Comparison of ENCODE assay signal across 8 cellular contexts in genomic region chr21:45975637-45976409, GRCh38. TPM values are rescaled to one million over a fixed set of nuclear protein-coding genes. Genes with fewer than 3 reads are reported as not detected.
DNase-seq lines count a peak whose midpoint lies in the region; ATAC-seq, FAIRE-seq and TF ChIP-seq lines count a peak whose summit lies in the region.
"Not testable (repeated sequence)": the region's sequence is repeated elsewhere in the genome, so short reads cannot be mapped to it uniquely, and the experiment has no call there.

No MANE protein-coding gene starts in this region.

- H3K4me2 ChIP-seq in GM12878 (ENCODE audit: control insufficient read depth, insufficient read depth); mesendoderm (ENCODE audit: low read length): not testable (repeated sequence)
- peak overlapping the region; percentile 91 for H3K4me2 ChIP-seq in neuronal stem cell (ENCODE audit: insufficient read depth, low read length, poor library complexity, severe bottlenecking)

- H3K36me3 ChIP-seq in CD4-positive, CD25-positive, alpha-beta regulatory T cell (ENCODE audit: control insufficient read depth, insufficient read depth, low read length); HUES64 (ENCODE audit: insufficient read depth, low read length); GM12878 (ENCODE audit: control insufficient read depth in 2 of 2, insufficient read depth in 2 of 2, low read length in 1 of 2); gastroesophageal sphincter; mesendoderm (ENCODE audit: control insufficient read depth, insufficient read depth, low read length); neuronal stem cell (replicated peaks in 1 of 2; ENCODE audit: control insufficient read depth in 2 of 2, insufficient read depth in 2 of 2, low read length in 2 of 2); stomach smooth muscle (ENCODE audit: control insufficient read depth in 2 of 2, insufficient read depth in 2 of 2, low read length in 2 of 2): not testable (repeated sequence)

- not testable (repeated sequence) for TF ChIP-seq EP300 in GM12878 (IDR thresholded peaks at IDR 0.05; ENCODE audit: borderline replicate concordance in 1 of 2, control insufficient read depth in 1 of 2, low read depth in 2 of 2, low read length in 2 of 2); gastroesophageal sphincter (IDR thresholded peaks at IDR 0.05)

- peaks cover 26% of the 10 kb centered on the region for H3K27me3 Mint-ChIP-seq in CD4-positive, CD25-positive, alpha-beta regulatory T cell
- not testable (repeated sequence) for H3K27me3 Mint-ChIP-seq in WTC11 (ENCODE audit: low read depth)

- not testable (repeated sequence) for H4K20me1 ChIP-seq in GM12878 (ENCODE audit: control insufficient read depth, insufficient read depth)

- not testable (repeated sequence) for TF ChIP-seq POLR2A in GM12878 (IDR thresholded peaks at IDR 0.05; ENCODE audit: low read depth, low read length); gastroesophageal sphincter (IDR thresholded peaks at IDR 0.05)

- H3K14ac ChIP-seq in neuronal stem cell (ENCODE audit: low read length): not testable (repeated sequence)

- peak overlapping the region; percentile 98 for H2BK120ac ChIP-seq in mesendoderm (ENCODE audit: low read depth, low read length)
- H2BK120ac ChIP-seq in neuronal stem cell (ENCODE audit: low read depth, low read length): not testable (repeated sequence)

- peak overlapping the region; percentile 100 for H3K56ac ChIP-seq in mesendoderm (ENCODE audit: low read length)

- not testable (repeated sequence) for TF ChIP-seq RAD21 in GM12878 (IDR thresholded peaks at IDR 0.05; ENCODE audit: insufficient read depth, low read depth, low read length)

- H4K8ac ChIP-seq in mesendoderm (ENCODE audit: low read depth, low read length); neuronal stem cell (ENCODE audit: low read depth, low read length): not testable (repeated sequence)

- peaks cover 33% of the 10 kb centered on the region for H3K4me1 ChIP-seq in CD4-positive, CD25-positive, alpha-beta regulatory T cell (ENCODE audit: control insufficient read depth, insufficient read depth, low read length, poor library complexity, severe bottlenecking)
- H3K4me1 ChIP-seq in HUES64 (ENCODE audit: insufficient read depth, low read length) (peaks cover 12% of the 10 kb centered on the region; the same call in 1 of the 2 replicates), gastroesophageal sphincter (peaks cover 0 to 97% (median 52%) of the 10 kb centered on the region in 3 donors), neuronal stem cell (ENCODE audit: control insufficient read depth in 2 of 2, insufficient read depth in 1 of 2, low read depth in 1 of 2, low read length in 2 of 2) (peaks cover 16 to 20% of the 10 kb centered on the region in 2 donors), stomach smooth muscle (ENCODE audit: control insufficient read depth, insufficient read depth, low read length) (peaks cover 68% of the 10 kb centered on the region)
- not testable (repeated sequence) for H3K4me1 ChIP-seq in GM12878 (ENCODE audit: control insufficient read depth, insufficient read depth, low read length); mesendoderm (ENCODE audit: control insufficient read depth, low read depth, low read length)

- H3K4me3 Mint-ChIP-seq in CD4-positive, CD25-positive, alpha-beta regulatory T cell: peak overlapping the region in 3 of 4 donors; percentile 29 to 57 (median 41)
- peak overlapping the region; percentile 78 for H3K4me3 Mint-ChIP-seq in WTC11

- not testable (repeated sequence) for H2BK5ac ChIP-seq in mesendoderm (ENCODE audit: low read length); neuronal stem cell (ENCODE audit: low read length)

- not testable (repeated sequence) for ATAC-seq in CD4-positive, CD25-positive, alpha-beta regulatory T cell (ENCODE audit: low read depth in 2 of 2); WTC11; GM12878; gastroesophageal sphincter

- H3K4ac ChIP-seq in mesendoderm (ENCODE audit: low read depth, low read length): peak overlapping the region; percentile 99
- not testable (repeated sequence) for H3K4ac ChIP-seq in neuronal stem cell (ENCODE audit: low read length)

- not testable (repeated sequence) for H3K9me3 ChIP-seq in CD4-positive, CD25-positive, alpha-beta regulatory T cell (ENCODE audit: control insufficient read depth in 2 of 2, low read length in 2 of 2); HUES64 (ENCODE audit: insufficient read depth, low read depth, low read length); GM12878 (replicated peaks; ENCODE audit: control insufficient read depth, insufficient read depth, low read length); gastroesophageal sphincter; neuronal stem cell (replicated peaks in 1 of 2; ENCODE audit: control insufficient read depth in 2 of 2, insufficient read depth in 1 of 2, low read depth in 1 of 2, low read length in 2 of 2); stomach smooth muscle (ENCODE audit: control insufficient read depth in 2 of 2, low read length in 2 of 2)

- not testable (repeated sequence) for H3K9me3 Mint-ChIP-seq in CD4-positive, CD25-positive, alpha-beta regulatory T cell; WTC11

- not testable (repeated sequence) for FAIRE-seq in GM12878 (lab: Jason Lieb, UNC)

- H2AFZ ChIP-seq in GM12878 (ENCODE audit: control insufficient read depth, low read depth, low read length); neuronal stem cell (ENCODE audit: low read length): not testable (repeated sequence)

- not testable (repeated sequence) for H3K27me3 ChIP-seq in CD4-positive, CD25-positive, alpha-beta regulatory T cell (ENCODE audit: control insufficient read depth, insufficient read depth, low read length); GM12878 (replicated peaks in 1 of 2; ENCODE audit: control insufficient read depth in 2 of 2, insufficient read depth in 2 of 2, low read length in 1 of 2); gastroesophageal sphincter; mesendoderm (ENCODE audit: insufficient read depth, low read length, poor library complexity); stomach smooth muscle (ENCODE audit: control insufficient read depth in 1 of 2, insufficient read depth in 2 of 2, low read length in 2 of 2)
- H3K27me3 ChIP-seq in HUES64 (ENCODE audit: insufficient read depth, low read length) (peaks cover 64% of the 10 kb centered on the region), neuronal stem cell (ENCODE audit: control insufficient read depth in 3 of 3, insufficient read depth in 3 of 3, low read depth in 1 of 3, low read length in 3 of 3) (peaks cover 0 to 50% (median 14%) of the 10 kb centered on the region in 3 experiments)

- SMC1A ChIA-PET in GM12878 (lab: Charles Lee; ENCODE audit: uncharacterized antibody, unreplicated experiment): not testable (repeated sequence)

- not testable (repeated sequence) for H2BK12ac ChIP-seq in neuronal stem cell (ENCODE audit: low read length)

- H3K79me2 ChIP-seq in GM12878 (ENCODE audit: control insufficient read depth, insufficient read depth, low read length); mesendoderm (ENCODE audit: control insufficient read depth, insufficient read depth, low read length): not testable (repeated sequence)

- intact Hi-C loops in GM12878 (cut with micrococcal nuclease; ENCODE audit: unreplicated experiment): not testable (repeated sequence)

- H3K9ac ChIP-seq in HUES64 (ENCODE audit: low read depth, low read length); GM12878 (ENCODE audit: control insufficient read depth, insufficient read depth, low read length); neuronal stem cell (ENCODE audit: low read depth, low read length, poor library complexity): not testable (repeated sequence)
- H3K9ac ChIP-seq in mesendoderm (ENCODE audit: low read length): peak overlapping the region; percentile 98
- H3K9ac ChIP-seq in stomach smooth muscle (ENCODE audit: low read length in 2 of 2): peak overlapping the region in 1 of 2 donors; percentile 84

- peaks cover 2 to 15% (median 7%) of the 10 kb centered on the region in 4 donors for H3K4me1 Mint-ChIP-seq in CD4-positive, CD25-positive, alpha-beta regulatory T cell
- H3K4me1 Mint-ChIP-seq in WTC11: peaks cover 27% of the 10 kb centered on the region

- BruUV-seq in GM12878 (replicated peaks; lab: Mats Ljungman, UMichigan): not testable (repeated sequence)

- H3K27ac ChIP-seq in CD4-positive, CD25-positive, alpha-beta regulatory T cell (ENCODE audit: insufficient read depth, low read length, poor library complexity, severe bottlenecking); GM12878 (ENCODE audit: control insufficient read depth, insufficient read depth); neuronal stem cell (replicated peaks; ENCODE audit: low read length): not testable (repeated sequence)
- H3K27ac ChIP-seq in HUES64 (ENCODE audit: low read depth, low read length): peak overlapping the region; percentile 63; the same call in 1 of the 2 replicates
- H3K27ac ChIP-seq in gastroesophageal sphincter: peak overlapping the region; percentile 94 to 99 (median 97)
- peak overlapping the region; percentile 100 for H3K27ac ChIP-seq in mesendoderm (ENCODE audit: low read depth, low read length)
- peak overlapping the region; percentile 96 for H3K27ac ChIP-seq in stomach smooth muscle (ENCODE audit: low read length)

- POLR2A ChIA-PET in WTC11 (lab: Charles Lee); GM12878 (lab: Charles Lee): not testable (repeated sequence)

- RAD21 ChIA-PET in GM12878 (lab: Charles Lee; ENCODE audit: unreplicated experiment): not testable (repeated sequence)

- not testable (repeated sequence) for H3K36me3 Mint-ChIP-seq in CD4-positive, CD25-positive, alpha-beta regulatory T cell; WTC11

- H4K91ac ChIP-seq in neuronal stem cell (ENCODE audit: low read depth, low read length, poor library complexity): not testable (repeated sequence)

- H3K18ac ChIP-seq in mesendoderm (ENCODE audit: low read length); neuronal stem cell (ENCODE audit: low read length): not testable (repeated sequence)

- 3% methylated on average over 15 of the region's 15 CpGs for WGBS in HUES64
- 37% methylated on average over 13 of the region's 15 CpGs for WGBS in GM12878 (ENCODE audit: insufficient coverage, insufficient replicate concordance, low lambda C conversion rate, missing lambda C conversion rate)
- WGBS in gastroesophageal sphincter (ENCODE audit: low coverage in 1 of 2), 2 donors: 39 to 60% methylated on average over 9 to 15 of the region's 15 CpGs
- no CpG with 5 or more reads among the region's 15 CpGs for WGBS in mesendoderm (ENCODE audit: extremely low coverage, insufficient coverage, low lambda C conversion rate)
- WGBS in neuronal stem cell (ENCODE audit: extremely low coverage in 2 of 2, insufficient read length in 2 of 2, insufficient replicate concordance in 1 of 2), 2 donors: no CpG with 5 or more reads among the region's 15 CpGs

- H3K27ac Mint-ChIP-seq in CD4-positive, CD25-positive, alpha-beta regulatory T cell: not testable (repeated sequence)
- peak overlapping the region; percentile 84 for H3K27ac Mint-ChIP-seq in WTC11

- H3K79me1 ChIP-seq in mesendoderm (ENCODE audit: low read length); neuronal stem cell (ENCODE audit: low read depth, low read length): not testable (repeated sequence)

- not testable (repeated sequence) for H3K23ac ChIP-seq in mesendoderm (ENCODE audit: low read length); neuronal stem cell (ENCODE audit: low read depth, low read length, poor library complexity)

- not testable (repeated sequence) for H3K4me3 ChIP-seq in CD4-positive, CD25-positive, alpha-beta regulatory T cell (ENCODE audit: low read depth, low read length); GM12878; mesendoderm (ENCODE audit: low read length); neuronal stem cell (ENCODE audit: low read length in 2 of 2); stomach smooth muscle (ENCODE audit: low read length in 2 of 2)
- peak overlapping the region; percentile 59 for H3K4me3 ChIP-seq in HUES64 (ENCODE audit: low read length)
- H3K4me3 ChIP-seq in gastroesophageal sphincter: peak overlapping the region in 1 of 2 donors; percentile 58

- not testable (repeated sequence) for DNase-seq in CD4-positive, CD25-positive, alpha-beta regulatory T cell; WTC11 (ENCODE audit: low spot score); GM12878 (ENCODE audit: low read depth, low spot score); neuronal stem cell (ENCODE audit: low spot score)
- DNase-seq in mesendoderm: peak; percentile 67

- TF ChIP-seq CTCF in WTC11 (IDR thresholded peaks at IDR 0.05); GM12878 (IDR thresholded peaks at IDR 0.05 in 2 of 3, conservative IDR thresholded peaks at IDR 0.05 in 1 of 3; ENCODE audit: control insufficient read depth in 2 of 3, extremely low read depth in 1 of 3, insufficient read depth in 1 of 3, low read depth in 3 of 3, low read length in 3 of 3); gastroesophageal sphincter (IDR thresholded peaks at IDR 0.05): not testable (repeated sequence)

- CTCF ChIA-PET in WTC11 (lab: Charles Lee) (interaction anchor here (0.9 to 1.2 kb wide), 4 partner anchors 22 to 335 kb away, joined by 3 to 6 read pairs (median 3); no protein-coding TSS in a partner anchor), GM12878 (lab: Yijun Ruan, JAX) (interaction anchor here (1.6 kb wide), 1 partner anchor 168 kb away, joined by 3 read pairs; no protein-coding TSS in a partner anchor)

- H2BK15ac ChIP-seq in mesendoderm (replicated peaks; ENCODE audit: low read depth); neuronal stem cell (ENCODE audit: low read length): not testable (repeated sequence)

- in situ Hi-C loops in GM12878 (cut with MboI): not testable (repeated sequence)

- not testable (repeated sequence) for H2AK5ac ChIP-seq in mesendoderm (ENCODE audit: low read length); neuronal stem cell (ENCODE audit: low read depth, low read length)

- H4K5ac ChIP-seq in mesendoderm (ENCODE audit: low read length): not testable (repeated sequence)

RNA-seq across cellular contexts. Expression of gene COL6A1, which starts 5.7 kb away (rescaled TPM):
- 2.2 TPM for total RNA-seq in CD4-positive, CD25-positive, alpha-beta regulatory T cell
- 1 to 10 TPM in 1 of 4 donors, under 1 TPM in 3; 0.10 to 1.1 (median 0.64) TPM for polyA plus RNA-seq in CD4-positive, CD25-positive, alpha-beta regulatory T cell
- 98.9 TPM for polyA plus RNA-seq in HUES64 (2013, experiment 1 of 2)
- 95.3 TPM for polyA plus RNA-seq in HUES64 (2013, experiment 2 of 2)
- total RNA-seq in WTC11 (2021) (221 to 245 TPM (median 240 TPM) in 3 replicates), GM12878 (2014; rRNA removed) (not detected in 2 replicates), GM12878 (2014; rRNA removed; fragmentation: Illumina TruSeq; extraction: Trizol) (not detected in 2 replicates), GM12878 (2021) (1.1 and 1.3 TPM in 2 replicates), gastroesophageal sphincter (1,000 to 10,000 TPM in 2 of 4 donors, 100 to 1,000 TPM in 2; 477 to 1,231 (median 878) TPM)
- 0.47 and 0.56 TPM in 2 replicates for total RNA-seq in GM12878 (2013; cell fraction: nucleolus; rRNA removed)
- polyA plus RNA-seq in GM12878 (2011; ENCODE audit: low read depth): not detected
- polyA plus RNA-seq in GM12878 (2011; rRNA removed) (not detected in 2 replicates), GM12878 (2014; fragmentation: Illumina TruSeq; extraction: Trizol) (not detected in 2 replicates), GM12878 (2014; fragmentation: Nextera tagmentation; extraction: Ambion mirVana) (not detected), GM12878 (2014; rRNA removed) (not detected in 2 replicates), GM12878 (2016; fragmentation: Nextera tagmentation; extraction: Ambion mirVana) (under 1 TPM; 0.12 to 0.20 TPM)
- 0.09 and 0.17 TPM in 2 replicates for polyA plus RNA-seq in GM12878 (2011; cell fraction: cytosol; rRNA removed)
- polyA plus RNA-seq in GM12878 (2011; cell fraction: nucleus; rRNA removed): 0.99 and 1.0 TPM in 2 replicates
- 0.38 and 0.58 TPM in 2 replicates for polyA plus RNA-seq in GM12878 (2012)
- polyA minus RNA-seq in GM12878 (2011; rRNA and poly(A)+ RNA removed): not detected in 2 replicates
- not detected in 2 replicates for polyA minus RNA-seq in GM12878 (2011; cell fraction: cytosol; rRNA and poly(A)+ RNA removed)
- 0.19 and 0.36 TPM in 2 replicates for polyA minus RNA-seq in GM12878 (2011; cell fraction: nucleus; rRNA and poly(A)+ RNA removed)
- 187 TPM for polyA plus RNA-seq in mesendoderm (2013, experiment 1 of 2)
- 175 TPM for polyA plus RNA-seq in mesendoderm (2013, experiment 2 of 2)
- 54.3 TPM for polyA plus RNA-seq in neuronal stem cell (2013, experiment 1 of 2)
- 53.4 TPM for polyA plus RNA-seq in neuronal stem cell (2013, experiment 2 of 2)

Comparison
In these comparisons a context has a peak if more than half of its experiments do, and no peak if none do; other contexts are left out.
1. RNA of gene COL6A1, which starts 5.7 kb away (total RNA-seq): 477 to 1,231 TPM in gastroesophageal sphincter and 221 to 245 TPM in WTC11; 2.2 TPM in CD4-positive, CD25-positive, alpha-beta regulatory T cell (single experiment) and 0.47 to 1.3 TPM in GM12878; every median in the first group is over 10 times any median in the second.